Comparison of ENCODE assay signal across 16 cellular contexts in the genomic region with DNA sequence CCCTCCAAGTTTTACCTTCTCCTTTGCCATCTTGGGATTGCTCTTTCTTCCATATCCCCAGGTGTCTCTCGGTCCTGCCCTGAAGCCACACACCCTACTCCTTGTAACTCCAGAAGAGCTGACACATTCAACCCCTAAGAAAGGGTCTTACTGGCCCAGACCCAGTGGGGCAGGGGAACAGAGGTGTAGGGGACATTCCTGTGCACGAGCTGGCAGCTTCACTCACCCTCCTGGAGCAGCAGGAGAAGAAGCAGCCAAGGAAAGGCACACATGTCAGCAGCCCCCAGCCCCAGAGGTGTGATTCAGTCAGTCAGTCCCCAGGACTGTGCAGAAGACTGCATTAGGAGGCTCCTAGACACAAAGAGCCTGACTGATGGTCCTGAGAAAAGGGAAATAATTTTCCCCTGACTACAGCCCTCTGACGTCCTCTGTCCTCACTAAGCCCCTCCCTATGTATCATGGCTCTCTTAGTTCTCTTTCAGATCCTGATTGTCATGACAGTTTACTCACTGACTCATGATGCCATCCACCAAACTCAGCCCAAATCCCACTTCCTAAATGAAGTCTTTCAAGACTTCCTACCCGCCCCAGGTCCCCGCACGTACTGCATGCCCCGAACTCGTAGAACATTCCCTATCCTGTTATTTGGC. TPM values are rescaled to one million over a fixed set of nuclear protein-coding genes. Genes with fewer than 3 reads are reported as not detected.
A peak's percentile ranks its signal among the peaks of the same experiment; 100 is the strongest.
DNase-seq lines count a peak whose midpoint lies in the region; ATAC-seq and TF ChIP-seq lines count a peak whose summit lies in the region.
"Had no signal": no experiment of that assay in that cellular context is flagged by ENCODE, and none has a peak within 500 bp of the region (broad histone marks: within the 10 kb centered on the region; RNA-seq: fewer than 3 reads in every experiment).

A gene (minus strand): TSS at position 372 of the 650 bp plus-strand sequence. CDS start 100 bp downstream, at position 272.

- peaks cover 23% of the 10 kb centered on the region for H3K4me1 Mint-ChIP-seq in MCF 10A (ENCODE audit: insufficient read depth, unreplicated experiment)
- peaks cover 0 to 5% of the 10 kb centered on the region in 2 donors for H3K4me1 Mint-ChIP-seq in stimulated activated naive B cell treated with anti-CD40 and anti-IgM and Interleukin-4, amounts not matched to agents 10 μg/mL and 1 μg/mL and 100 μg/mL, for 72 hours

- H3K4me3 Mint-ChIP-seq in MCF 10A (ENCODE audit: unreplicated experiment): no peak within 1 kb of the TSS
- no peak within 1 kb of the TSS for H3K4me3 Mint-ChIP-seq in stimulated activated naive B cell treated with anti-CD40 and anti-IgM and Interleukin-4, amounts not matched to agents 10 μg/mL and 1 μg/mL and 100 μg/mL, for 72 hours
- H3K4me3 Mint-ChIP-seq: mesothelial cell of epicardium; T-helper 1 cell treated with Interleukin-12 subunit alpha and Interleukin-12 subunit beta and Interleukin-4 antibody, amounts not matched to agents 30 μg/mL and 1 μg/mL, for 36 hours had no signal

- no peaks in the 10 kb centered on the region for H3K36me3 ChIP-seq in breast epithelium

- no peaks in the 10 kb centered on the region for H3K9me3 ChIP-seq in breast epithelium

- no peak for TF ChIP-seq POLR2A in breast epithelium (IDR thresholded peaks at IDR 0.05)

- CTCF ChIA-PET in MCF 10A (lab: Yijun Ruan, JAX): interaction anchor here (0.5 to 52.4 kb wide), 14 partner anchors 15 to 792 kb away, joined by 3 to 1675 read pairs (median 4); no protein-coding TSS in a partner anchor

- BruUV-seq in MCF 10A (replicated peaks; lab: Mats Ljungman, UMichigan): no TSS peak

- no peaks in the 10 kb centered on the region for H3K36me3 Mint-ChIP-seq in MCF 10A (ENCODE audit: insufficient read depth, unreplicated experiment)
- H3K36me3 Mint-ChIP-seq in stimulated activated naive B cell treated with anti-CD40 and anti-IgM and Interleukin-4, amounts not matched to agents 10 μg/mL and 1 μg/mL and 100 μg/mL, for 72 hours: no peaks in the 10 kb centered on the region
- H3K36me3 Mint-ChIP-seq: mesothelial cell of epicardium had no signal

- H3K27me3 ChIP-seq in breast epithelium: no peaks in the 10 kb centered on the region

- H3K4me1 ChIP-seq in breast epithelium: peaks cover 0 to 6% of the 10 kb centered on the region in 2 donors

- ATAC-seq in stimulated activated naive B cell treated with anti-CD40 and anti-IgM and Interleukin-4, amounts not matched to agents 10 μg/mL and 1 μg/mL and 100 μg/mL, for 72 hours (replicated peaks): peak; percentile 16 to 47
- ATAC-seq in HG02642 (IDR thresholded peaks at IDR 0.05; ENCODE audit: poor library complexity, unreplicated experiment): no peak

- intact Hi-C loops in MCF 10A (cut with micrococcal nuclease) (no loop called here), breast epithelium (cut with DNase I; ENCODE audit: low total_unique reads) (no loop called here)

- no peaks in the 10 kb centered on the region for H3K9me3 Mint-ChIP-seq in MCF 10A (ENCODE audit: unreplicated experiment)
- no peaks in the 10 kb centered on the region for H3K9me3 Mint-ChIP-seq in stimulated activated naive B cell treated with anti-CD40 and anti-IgM and Interleukin-4, amounts not matched to agents 10 μg/mL and 1 μg/mL and 100 μg/mL, for 72 hours
- H3K9me3 Mint-ChIP-seq: mesothelial cell of epicardium; T-helper 1 cell treated with Interleukin-12 subunit alpha and Interleukin-12 subunit beta and Interleukin-4 antibody, amounts not matched to agents 30 μg/mL and 1 μg/mL, for 36 hours had no signal

- POLR2A ChIA-PET in MCF 10A (lab: Yijun Ruan, JAX): interaction anchor here (2.4 kb wide), 1 partner anchor 9 kb away, joined by 12 read pairs; a partner anchor contains a TSS

- no peaks in the 10 kb centered on the region for H3K27me3 Mint-ChIP-seq in MCF 10A (ENCODE audit: insufficient read depth, unreplicated experiment)
- peaks cover 40 to 63% of the 10 kb centered on the region in 2 donors for H3K27me3 Mint-ChIP-seq in stimulated activated naive B cell treated with anti-CD40 and anti-IgM and Interleukin-4, amounts not matched to agents 10 μg/mL and 1 μg/mL and 100 μg/mL, for 72 hours

- TF ChIP-seq CTCF in MCF 10A (IDR thresholded peaks at IDR 0.05; ENCODE audit: unreplicated experiment): no peak
- TF ChIP-seq CTCF in breast epithelium (IDR thresholded peaks at IDR 0.05): no peak
- no peak for TF ChIP-seq CTCF in epithelial cell of esophagus (IDR thresholded peaks at IDR 0.05; ENCODE audit: insufficient read depth, low read depth, low read length, missing control alignments)

- H3K4me3 ChIP-seq in breast epithelium (no peak within 1 kb of the TSS), epithelial cell of esophagus (ENCODE audit: low read length) (no peak within 1 kb of the TSS)
- H3K4me3 ChIP-seq: hepatocyte had no signal

- H3K27ac Mint-ChIP-seq in MCF 10A (ENCODE audit: low read depth, unreplicated experiment): no peak within 1 kb of the TSS
- H3K27ac Mint-ChIP-seq in stimulated activated naive B cell treated with anti-CD40 and anti-IgM and Interleukin-4, amounts not matched to agents 10 μg/mL and 1 μg/mL and 100 μg/mL, for 72 hours: no peak within 1 kb of the TSS
- H3K27ac Mint-ChIP-seq: mesothelial cell of epicardium; T-helper 1 cell treated with Interleukin-12 subunit alpha and Interleukin-12 subunit beta and Interleukin-4 antibody, amounts not matched to agents 30 μg/mL and 1 μg/mL, for 36 hours had no signal

- DNase-seq in MCF 10A (ENCODE audit: unreplicated experiment): peak; percentile 23
- DNase-seq in breast epithelium (ENCODE audit: low spot score in 2 of 2): no peak
- DNase-seq in RKO (ENCODE audit: low spot score): peak; percentile 2
- DNase-seq in epithelial cell of esophagus (ENCODE audit: low read depth): peak; percentile 86
- no peak for DNase-seq in stimulated activated naive B cell treated with anti-CD40 and anti-IgM and Interleukin-4, amounts not matched to agents 10 μg/mL and 1 μg/mL and 100 μg/mL, for 72 hours
- no peak for DNase-seq in NCI-H748 treated with DMSO at 0.1 percent for 48 hours (lab: John Stamatoyannopoulos, UW)
- DNase-seq in activated naive CD4-positive, alpha-beta T cell treated with Interleukin-2 at 50 U/mL for 16 hours: no peak
- DNase-seq: effector memory CD4-positive, alpha-beta T cell; NCI-H1417; NCI-H524 treated with DMSO at 0.1 percent for 48 hours had no signal

- no peak within 1 kb of the TSS for H3K27ac ChIP-seq in breast epithelium
- H3K27ac ChIP-seq: hepatocyte had no signal

RNA-seq across cellular contexts. Expression of the gene that starts here (rescaled TPM):
- total RNA-seq in MCF 10A (2022): not detected in 2 replicates
- total RNA-seq in breast epithelium: not detected
- total RNA-seq: hepatocyte, mesothelial cell of epicardium, pulmonary artery endothelial cell, temporal lobe had no signal

Comparison
In these comparisons a context has a peak if more than half of its experiments do, and no peak if none do; other contexts are left out.
1. Peak in DNase-seq in MCF 10A; RNA of the gene not detected or under 1 TPM.
2. DNase-seq: peak in RKO (single experiment) and epithelial cell of esophagus (single experiment); none in breast epithelium (0 of 2), stimulated activated naive B cell treated with anti-CD40 and anti-IgM and Interleukin-4, amounts not matched to agents 10 μg/mL and 1 μg/mL and 100 μg/mL, for 72 hours (single experiment), NCI-H748 treated with DMSO at 0.1 percent for 48 hours (single experiment) and activated naive CD4-positive, alpha-beta T cell treated with Interleukin-2 at 50 U/mL for 16 hours (single experiment).